18 cellular contexts compared by ENCODE assay signal in the genomic region with DNA sequence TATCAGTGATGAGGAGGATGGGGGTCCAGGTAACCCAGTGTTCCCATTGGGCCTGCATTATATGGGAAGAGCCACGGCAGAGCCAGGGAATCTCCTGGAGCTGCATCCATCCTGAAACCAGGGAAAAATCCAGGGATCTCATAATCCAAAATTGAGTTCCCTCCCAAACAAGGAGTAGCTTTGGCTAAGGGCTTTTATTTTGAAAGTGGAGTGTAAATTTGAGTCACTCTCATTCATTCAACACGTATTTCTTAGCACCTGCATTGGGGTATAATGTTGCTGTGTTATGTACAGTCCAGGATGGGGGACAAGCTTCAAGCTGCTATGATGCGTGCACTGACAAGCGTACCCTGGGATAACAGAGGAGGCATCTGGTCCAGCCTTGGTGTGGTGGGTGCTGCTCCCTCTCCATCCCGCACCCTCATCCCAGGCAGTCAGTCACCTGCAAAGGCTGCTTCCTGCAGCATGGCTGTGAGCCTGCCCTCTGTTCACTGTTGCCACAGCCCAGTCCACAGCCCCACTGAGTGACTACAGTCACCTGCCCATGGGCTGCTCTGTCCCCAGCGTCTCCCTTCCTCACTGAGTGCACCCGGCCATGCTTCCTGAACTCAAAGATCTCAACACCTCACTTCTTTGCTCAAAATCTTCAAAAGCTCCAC.
A peak's percentile ranks its signal among the peaks of the same experiment; 100 is the strongest.
DNase-seq lines count a peak whose midpoint lies in the region; ATAC-seq, FAIRE-seq and TF ChIP-seq lines count a peak whose summit lies in the region.
"Had no signal": no experiment of that assay in that cellular context is flagged by ENCODE, and none has a peak within 500 bp of the region (broad histone marks: within the 10 kb centered on the region; RNA-seq: fewer than 3 reads in every experiment).

No MANE protein-coding gene starts in this region.

- H3K27ac ChIP-seq in K562 (ENCODE audit: extremely low read depth, low read depth, low read length) (no peak overlapping the region), neuronal stem cell (replicated peaks; ENCODE audit: low read length) (no peak overlapping the region)
- H3K27ac ChIP-seq: C4-2B had no signal

- FAIRE-seq in K562 (lab: Jason Lieb, UNC) = no peak
- FAIRE-seq: A204.1, GM12892, GM18507 had no signal

- BruUV-seq in K562 (replicated peaks; lab: Mats Ljungman, UMichigan) = no TSS peak

- H3K23ac ChIP-seq in neuronal stem cell (ENCODE audit: low read depth, low read length, poor library complexity) = no peak overlapping the region

- peaks cover 28% of the 10 kb centered on the region for H3K4me1 Mint-ChIP-seq in type B pancreatic cell (ENCODE audit: unreplicated experiment)

- CTCF ChIA-PET in K562 (lab: Yijun Ruan, JAX; ENCODE audit: low intra/inter-chr PET ratio) = no interaction called here

- WGBS in K562 (ENCODE audit: insufficient coverage, low coverage, missing lambda C conversion rate) = 32% methylated on average over 7 of the region's 7 CpGs
- no CpG with 5 or more reads among the region's 7 CpGs for WGBS in neuronal stem cell (ENCODE audit: extremely low coverage in 2 of 2, insufficient read length in 2 of 2, insufficient replicate concordance in 1 of 2), 2 donors

- peak overlapping the region; percentile 17 for H2BK15ac ChIP-seq in neuronal stem cell (ENCODE audit: low read length)

- H4K8ac ChIP-seq in neuronal stem cell (ENCODE audit: low read depth, low read length) = no peak overlapping the region

- H3K9me3 Mint-ChIP-seq in type B pancreatic cell = no peaks in the 10 kb centered on the region
- H3K9me3 Mint-ChIP-seq: CD4-positive, alpha-beta T cell had no signal

- peak overlapping the region; percentile 55 for H3K27ac Mint-ChIP-seq in type B pancreatic cell
- H3K27ac Mint-ChIP-seq: CD4-positive, alpha-beta T cell had no signal

- no peaks in the 10 kb centered on the region for H3K36me3 Mint-ChIP-seq in type B pancreatic cell

- no peak overlapping the region for H2BK12ac ChIP-seq in neuronal stem cell (ENCODE audit: low read length)

- in situ Hi-C loops in K562 (cut with MboI) = no loop called here

- POLR2A ChIA-PET in K562 (lab: Yijun Ruan, JAX) = no interaction called here

- no peak overlapping the region for H2BK5ac ChIP-seq in neuronal stem cell (ENCODE audit: low read length)

- H3K27me3 ChIP-seq in K562 (ENCODE audit: control insufficient read depth in 2 of 2, insufficient read depth in 2 of 2, low read length in 2 of 2) (0 out of 5 replicates have a peak, but pooled peaks cover 0 to 8% of the 10 kb centered on the region in 2 experiments), neuronal stem cell (ENCODE audit: control insufficient read depth in 3 of 3, insufficient read depth in 3 of 3, low read depth in 1 of 3, low read length in 3 of 3) (no peaks in the 10 kb centered on the region)

- no peaks in the 10 kb centered on the region for H3K9me1 ChIP-seq in K562 (ENCODE audit: control insufficient read depth, insufficient read depth, low read length)

- TF ChIP-seq POLR2A in K562 (conservative IDR thresholded peaks at IDR 0.05) = no peak

- H3K27me3 Mint-ChIP-seq in type B pancreatic cell = peaks cover 7% of the 10 kb centered on the region

- TF ChIP-seq RAD21 in K562 (CRISPR knock-in tag; conservative IDR thresholded peaks at IDR 0.05 in 1 of 2, IDR thresholded peaks at IDR 0.05 in 1 of 2) = no peak

- peaks cover 2 to 3% of the 10 kb centered on the region in 2 experiments; a peak in 2 of 5 replicates for H3K4me1 ChIP-seq in K562 (replicated peaks in 1 of 2; ENCODE audit: control insufficient read depth in 2 of 2, insufficient read depth in 2 of 2, low read length in 2 of 2)
- H3K4me1 ChIP-seq in neuronal stem cell (ENCODE audit: control insufficient read depth in 2 of 2, insufficient read depth in 1 of 2, low read depth in 1 of 2, low read length in 2 of 2) = peaks cover 19 to 32% of the 10 kb centered on the region in 2 donors

- no peak overlapping the region for H3K4me2 ChIP-seq in K562 (ENCODE audit: insufficient read depth, low read length)
- no peak overlapping the region for H3K4me2 ChIP-seq in neuronal stem cell (ENCODE audit: insufficient read depth, low read length, poor library complexity, severe bottlenecking)

- H3K9me3 ChIP-seq in K562 (replicated peaks; ENCODE audit: control insufficient read depth, insufficient read depth, low read depth, low read length) (no peaks in the 10 kb centered on the region), neuronal stem cell (replicated peaks in 1 of 2; ENCODE audit: control insufficient read depth in 2 of 2, insufficient read depth in 1 of 2, low read depth in 1 of 2, low read length in 2 of 2) (no peaks in the 10 kb centered on the region)

- intact Hi-C loops in K562 (cut with micrococcal nuclease) = no loop called here

- peak overlapping the region; percentile 59 for H3K14ac ChIP-seq in neuronal stem cell (ENCODE audit: low read length)

- no peak overlapping the region for H3K9ac ChIP-seq in K562 (ENCODE audit: insufficient read depth in 1 of 2, low read depth in 2 of 2, low read length in 2 of 2)
- no peak overlapping the region for H3K9ac ChIP-seq in neuronal stem cell (ENCODE audit: low read depth, low read length, poor library complexity)

- ATAC-seq in K562 = no peak
- ATAC-seq in HG03378 (IDR thresholded peaks at IDR 0.05; ENCODE audit: unreplicated experiment) = no peak
- ATAC-seq: HCT116 had no signal

- TF ChIP-seq CTCF in K562 (IDR thresholded peaks at IDR 0.05 in 2 of 3, conservative IDR thresholded peaks at IDR 0.05 in 1 of 3; ENCODE audit: insufficient read depth in 2 of 3, low read depth in 1 of 3, low read length in 3 of 3) (no peak), type B pancreatic cell (conservative IDR thresholded peaks at IDR 0.05) (no peak)

- no peaks in the 10 kb centered on the region for H4K20me1 ChIP-seq in K562 (replicated peaks; ENCODE audit: control insufficient read depth, insufficient read depth, low read length)

- H2BK120ac ChIP-seq in neuronal stem cell (ENCODE audit: low read depth, low read length) = no peak overlapping the region

- DNase-seq in K562 (ENCODE audit: extremely low read depth in 1 of 4, low spot score in 3 of 4) (peak in 1 of 4 experiments; percentile 2), neuronal stem cell (ENCODE audit: low spot score) (no peak), type B pancreatic cell (ENCODE audit: extremely low spot score, unreplicated experiment) (no peak), HUDEP-2 (lab: John Stamatoyannopoulos, UW; ENCODE audit: unreplicated experiment in 76 of 76) (no peak)
- DNase-seq in NK-92 treated with Interleukin-12 subunit alpha and Interleukin-12 subunit beta, amount 100 ng/mL, for 24 hours (lab: John Stamatoyannopoulos, UW) = no peak
- DNase-seq: ACHN; CD4-positive, alpha-beta T cell; DMS153; DMS79; GDM1; GOT3; H7 had no signal

- no peaks in the 10 kb centered on the region for H3K79me2 ChIP-seq in K562 (ENCODE audit: control insufficient read depth, insufficient read depth, low read length)

- no peak overlapping the region for H3K4me3 ChIP-seq in K562
- H3K4me3 ChIP-seq in neuronal stem cell (ENCODE audit: low read length in 2 of 2) = no peak overlapping the region

- H2AFZ ChIP-seq in K562 (ENCODE audit: low read depth, low read length) (no peak overlapping the region), neuronal stem cell (ENCODE audit: low read length) (no peak overlapping the region)

- no peaks in the 10 kb centered on the region for H3K36me3 ChIP-seq in K562 (ENCODE audit: control insufficient read depth, insufficient read depth, low read length)
- H3K36me3 ChIP-seq in neuronal stem cell (replicated peaks in 1 of 2; ENCODE audit: control insufficient read depth in 2 of 2, insufficient read depth in 2 of 2, low read length in 2 of 2) = no peaks in the 10 kb centered on the region

- peak overlapping the region; percentile 8 for H2AK5ac ChIP-seq in neuronal stem cell (ENCODE audit: low read depth, low read length)

- TF ChIP-seq EP300 in K562 (IDR thresholded peaks at IDR 0.05; ENCODE audit: low read length) = no peak

- H3K18ac ChIP-seq in neuronal stem cell (ENCODE audit: low read length) = peak overlapping the region; percentile 53

- H4K91ac ChIP-seq in neuronal stem cell (ENCODE audit: low read depth, low read length, poor library complexity) = no peak overlapping the region

- H3K79me1 ChIP-seq in neuronal stem cell (ENCODE audit: low read depth, low read length) = no peaks in the 10 kb centered on the region

- no peak overlapping the region for H3K4ac ChIP-seq in neuronal stem cell (ENCODE audit: low read length)

- H3K4me3 Mint-ChIP-seq in type B pancreatic cell = no peak overlapping the region
- H3K4me3 Mint-ChIP-seq: CD4-positive, alpha-beta T cell had no signal

TF ChIP-seq in K562, 482 proteins besides CTCF, POLR2A, EP300 and RAD21:
- TF ChIP-seq, protein P1, sequence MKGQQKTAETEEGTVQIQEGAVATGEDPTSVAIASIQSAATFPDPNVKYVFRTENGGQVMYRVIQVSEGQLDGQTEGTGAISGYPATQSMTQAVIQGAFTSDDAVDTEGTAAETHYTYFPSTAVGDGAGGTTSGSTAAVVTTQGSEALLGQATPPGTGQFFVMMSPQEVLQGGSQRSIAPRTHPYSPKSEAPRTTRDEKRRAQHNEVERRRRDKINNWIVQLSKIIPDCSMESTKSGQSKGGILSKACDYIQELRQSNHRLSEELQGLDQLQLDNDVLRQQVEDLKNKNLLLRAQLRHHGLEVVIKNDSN (CRISPR knock-in tag; IDR thresholded peaks at IDR 0.05) = no peak
- TF ChIP-seq MBD2 (IDR thresholded peaks at IDR 0.05; ENCODE audit: borderline replicate concordance, low read depth) = no peak
- TF ChIP-seq MYNN (IDR thresholded peaks at IDR 0.05) = peak; percentile 95
- no peak for TF ChIP-seq MYNN (CRISPR knock-in tag; IDR thresholded peaks at IDR 0.05)
TF ChIP-seq in K562: peak in this region for 1.
